ENCODE assay signal across 8 cellular contexts in the genomic region with DNA sequence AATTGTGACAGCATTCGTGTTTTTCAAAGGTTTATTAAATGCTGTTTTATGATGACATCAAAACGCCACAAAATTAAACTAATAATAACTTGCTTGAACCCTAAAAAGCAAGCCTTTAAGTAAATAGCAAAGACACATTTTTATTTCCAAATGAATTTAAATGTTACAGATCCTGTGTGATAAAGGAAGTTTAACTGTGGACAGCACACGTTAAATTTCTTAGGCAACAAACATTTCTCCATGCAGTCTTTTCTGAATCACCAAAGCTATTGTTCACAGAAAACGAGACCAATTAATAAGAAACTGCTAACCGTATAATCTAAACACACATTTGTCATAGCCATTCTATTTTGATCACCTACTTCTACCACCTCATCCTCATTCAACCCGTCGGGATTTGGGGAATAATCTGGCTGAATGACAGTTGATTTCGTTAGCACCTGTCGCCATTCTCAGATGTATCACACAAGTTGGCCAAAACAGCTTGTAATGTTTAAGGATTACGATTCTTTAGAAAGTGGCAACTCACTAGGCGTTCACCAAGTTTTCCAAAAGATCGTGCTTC. TPM values are rescaled to one million over a fixed set of nuclear protein-coding genes. Genes with fewer than 3 reads are reported as not detected.
DNase-seq lines count a peak whose midpoint lies in the region; ATAC-seq and TF ChIP-seq lines count a peak whose summit lies in the region.

No MANE protein-coding gene starts in this region.

- intact Hi-C loops in aorta (cut with DNase I) = loop anchor here in 1 of 2 donors (5.0 to 10.0 kb wide), 2 partner anchors 80 to 188 kb away; a partner anchor contains a TSS

- in situ Hi-C loops in astrocyte of the cerebellum (cut with HindIII; ENCODE audit: low sequenced_read_pairs) = no loop called here

- H3K4me3 ChIP-seq in astrocyte of the cerebellum (ENCODE audit: low read depth, low read length) (peak overlapping the region; percentile 79), lung (peak overlapping the region; percentile 97), aorta (ENCODE audit: low read length in 2 of 2) (peak overlapping the region; percentile 35 to 68)

- no peaks in the 10 kb centered on the region for H3K27me3 ChIP-seq in lung (ENCODE audit: control insufficient read depth, insufficient read depth)
- H3K27me3 ChIP-seq in aorta (ENCODE audit: control insufficient read depth in 1 of 2, insufficient read depth in 2 of 2, low read length in 1 of 2) = no peaks in the 10 kb centered on the region

- H3K4me1 ChIP-seq in lung (ENCODE audit: control insufficient read depth in 2 of 2, insufficient read depth in 2 of 2, low read length in 2 of 2) (no peaks in the 10 kb centered on the region), aorta (ENCODE audit: control insufficient read depth in 1 of 2, insufficient read depth in 2 of 2, low read length in 2 of 2) (no peaks in the 10 kb centered on the region)

- H3K36me3 ChIP-seq in lung (ENCODE audit: control insufficient read depth in 2 of 2, insufficient read depth in 2 of 2, low read length in 2 of 2) = no peaks in the 10 kb centered on the region
- H3K36me3 ChIP-seq in aorta (ENCODE audit: control insufficient read depth in 1 of 2, insufficient read depth in 2 of 2, low read length in 1 of 2) = no peaks in the 10 kb centered on the region

- H3K27ac ChIP-seq in C4-2B (peak overlapping the region; percentile 94), lung (ENCODE audit: low read depth in 1 of 2, low read length in 1 of 2) (peak overlapping the region in 1 of 2 donors; percentile 53), aorta (ENCODE audit: low read depth in 1 of 2, low read length in 2 of 2) (no peak overlapping the region)

- WGBS in lung, 2 donors = 5 to 6% methylated on average over 12 of the region's 12 CpGs
- 2 to 3% methylated on average over 12 of the region's 12 CpGs for WGBS in aorta, 2 donors

- DNase-seq in HT1080 (ENCODE audit: low read depth) = peak; percentile 18
- DNase-seq in astrocyte of the cerebellum (ENCODE audit: low read depth) = no peak
- DNase-seq in lung (ENCODE audit: low spot score) = no peak
- DNase-seq in aorta = no peak
- DNase-seq in GM19238 (ENCODE audit: insufficient read length, low spot score) = no peak
- no peak for DNase-seq in UCSD-AML1 (lab: John Stamatoyannopoulos, UW; ENCODE audit: unreplicated experiment)
- no peak for DNase-seq in GM10266 (ENCODE audit: extremely low spot score)

- no peak for ATAC-seq in lung (ENCODE audit: insufficient read depth, low FRiP score)
- no peak for ATAC-seq in aorta (ENCODE audit: low FRiP score)

- H3K9me3 ChIP-seq in lung (ENCODE audit: control insufficient read depth in 2 of 2, insufficient read depth in 1 of 2, low read length in 1 of 2) (no peaks in the 10 kb centered on the region), aorta (ENCODE audit: control insufficient read depth, low read length) (no peaks in the 10 kb centered on the region)

- no peak for TF ChIP-seq CTCF in C4-2B (conservative IDR thresholded peaks at IDR 0.05)
- no peak for TF ChIP-seq CTCF in astrocyte of the cerebellum (IDR thresholded peaks at IDR 0.05; ENCODE audit: low read depth, low read length, missing control alignments)
- TF ChIP-seq CTCF in lung (IDR thresholded peaks at IDR 0.05; ENCODE audit: control extremely low read depth, extremely low read depth) = no peak
- TF ChIP-seq CTCF in GM10266 (IDR thresholded peaks at IDR 0.05; ENCODE audit: control insufficient read depth, insufficient read depth, low read depth, missing control alignments) = no peak

RNA-seq across cellular contexts. Expression of a gene that starts 1.3 kb away (rescaled TPM):
- 25.1 and 30.2 TPM in 2 replicates for total RNA-seq in HT1080 (2014; rRNA removed; shearing (Covaris generic))
- polyA plus RNA-seq in HT1080 (2015; cell fraction: cytosol; rRNA removed) = 31.5 and 38.2 TPM in 2 replicates
- polyA plus RNA-seq in HT1080 (2015; cell fraction: nucleus; rRNA removed) = 85.4 and 94.6 TPM in 2 replicates
- total RNA-seq in lung (10 to 100 TPM in 1 of 2 donors, 1 to 10 TPM in 1; 4.6 to 14.8 TPM), aorta (1 to 10 TPM; 1.3 to 4.1 TPM)
- polyA plus RNA-seq in lung (1 to 10 TPM; 3.6 to 4.3 TPM), aorta (1 to 10 TPM in 1 of 2 donors, under 1 TPM in 1; 0.75 to 1.3 TPM)
